ENCODE assay signal across 36 cellular contexts in the genomic region with DNA sequence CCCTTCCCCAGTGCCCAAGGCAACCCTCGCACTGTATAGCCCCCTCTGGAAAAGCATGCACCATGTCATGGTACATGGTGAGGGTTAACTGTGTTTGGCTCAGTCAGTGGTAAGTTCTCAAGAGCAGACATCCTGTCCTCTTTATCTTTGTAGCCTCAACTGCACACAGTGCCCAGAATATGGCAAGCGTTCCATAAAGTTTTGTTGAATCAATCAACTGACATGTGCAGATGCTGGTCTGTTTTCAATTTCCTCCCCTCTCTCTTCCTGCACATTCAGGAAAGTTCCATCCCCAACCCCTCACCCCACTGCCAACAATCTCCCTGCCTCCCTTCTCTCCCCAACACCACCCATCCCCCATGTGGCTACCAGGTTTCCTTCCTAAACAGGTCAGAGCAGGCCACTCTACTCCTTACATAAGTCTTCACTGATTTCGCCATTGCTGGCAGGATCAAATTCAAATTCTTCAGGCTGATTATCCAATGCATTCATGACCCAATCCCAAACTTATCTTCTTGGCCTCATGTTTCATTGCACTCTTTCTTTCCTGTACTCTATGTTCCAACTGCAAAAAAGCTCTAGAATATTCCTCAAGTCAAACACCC. TPM values are rescaled to one million over a fixed set of nuclear protein-coding genes. Genes with fewer than 3 reads are reported as not detected.
DNase-seq lines count a peak whose midpoint lies in the region; ATAC-seq and TF ChIP-seq lines count a peak whose summit lies in the region.
"Had no signal": no experiment of that assay in that cellular context is flagged by ENCODE, and none has a peak within 500 bp of the region (broad histone marks: within the 10 kb centered on the region; RNA-seq: fewer than 3 reads in every experiment).

No MANE protein-coding gene starts in this region.

- 0 out of 2 replicates have a peak, but pooled peaks cover 4% of the 10 kb centered on the region for H3K9me2 ChIP-seq in PC-3 (replicated peaks; ENCODE audit: low read length)

- CTCF ChIA-PET in PC-3 (lab: Charles Lee): no interaction called here

- BruUV-seq in PC-3 (replicated peaks; lab: Mats Ljungman, UMichigan): no TSS peak

- H3K9ac ChIP-seq in PC-3 (ENCODE audit: low read length): no peak overlapping the region
- H3K9ac ChIP-seq: KMS-11 had no signal

- peaks cover 3 to 4% of the 10 kb centered on the region in 2 donors for H3K9me3 Mint-ChIP-seq in activated naive CD4-positive, alpha-beta T cell treated with anti-CD3 and anti-CD28 coated beads, Interleukin-2, amount 50 U/mL, for 72 hours
- H3K9me3 Mint-ChIP-seq: natural killer cell, type B pancreatic cell had no signal

- H3K4me1 ChIP-seq in left ventricle myocardium inferior (peaks cover 12% of the 10 kb centered on the region), PC-3 (ENCODE audit: insufficient read depth, low read length) (peaks cover 8% of the 10 kb centered on the region; the same call in 1 of the 2 replicates)
- H3K4me1 ChIP-seq: prostate gland, SJSA1 had no signal

- no peak overlapping the region for H3K27ac ChIP-seq in left ventricle myocardium inferior (replicated peaks)
- peak overlapping the region; percentile 23 for H3K27ac ChIP-seq in caudate nucleus (ENCODE audit: low read depth, low read length)
- no peak overlapping the region for H3K27ac ChIP-seq in PC-3 (ENCODE audit: low read length)
- H3K27ac ChIP-seq: coronary artery, epithelial cell of prostate, hepatocyte, HL-60, KMS-11, Peyer's patch, prostate gland, SJSA1, WERI-Rb-1 had no signal

- H3K27me3 ChIP-seq in left ventricle myocardium inferior (ENCODE audit: low read depth): no peaks in the 10 kb centered on the region
- no peaks in the 10 kb centered on the region for H3K27me3 ChIP-seq in PC-3 (ENCODE audit: low read length)
- H3K27me3 ChIP-seq: hepatocyte, Peyer's patch, SJSA1 had no signal

- H3K36me3 ChIP-seq in left ventricle myocardium inferior (peaks cover 22% of the 10 kb centered on the region), PC-3 (ENCODE audit: low read depth, low read length) (no peaks in the 10 kb centered on the region)
- H3K36me3 ChIP-seq: Peyer's patch, prostate gland, SJSA1 had no signal

- peaks cover 4 to 16% of the 10 kb centered on the region in 2 donors for H3K36me3 Mint-ChIP-seq in activated naive CD4-positive, alpha-beta T cell treated with anti-CD3 and anti-CD28 coated beads, Interleukin-2, amount 50 U/mL, for 72 hours
- H3K36me3 Mint-ChIP-seq: natural killer cell had no signal

- intact Hi-C loops in Right ventricle myocardium superior (cut with DNase I) (no loop called here), left ventricle myocardium inferior (cut with micrococcal nuclease) (no loop called here), left cardiac atrium (cut with DNase I) (loop anchor here in 1 of 2 donors (10.0 kb wide), 1 partner anchor 187 kb away; no protein-coding TSS in a partner anchor), PC-3 (cut with micrococcal nuclease) (no loop called here)

- TF ChIP-seq CTCF in left ventricle myocardium inferior (IDR thresholded peaks at IDR 0.05; ENCODE audit: borderline replicate concordance) (no peak), PC-3 (conservative IDR thresholded peaks at IDR 0.05; ENCODE audit: low read depth, low read length) (no peak)

- H3K9me3 ChIP-seq in left ventricle myocardium inferior (replicated peaks) (no peaks in the 10 kb centered on the region), PC-3 (ENCODE audit: low read length) (no peaks in the 10 kb centered on the region)
- H3K9me3 ChIP-seq: mucosa of descending colon, Peyer's patch, prostate gland, SJSA1 had no signal

- no peaks in the 10 kb centered on the region for H3F3A ChIP-seq in PC-3 (ENCODE audit: low read length, unreplicated experiment)

- H4K20me1 ChIP-seq in PC-3 (ENCODE audit: low read length): no peaks in the 10 kb centered on the region

- peak overlapping the region in 1 of 2 donors; percentile 50 for H3K27ac Mint-ChIP-seq in activated naive CD4-positive, alpha-beta T cell treated with anti-CD3 and anti-CD28 coated beads, Interleukin-2, amount 50 U/mL, for 72 hours
- H3K27ac Mint-ChIP-seq: activated T-helper 2 cell treated with anti-CD3 and anti-CD28 coated beads, Interferon-gamma antibody, Interleukin-2, Interleukin-4, amounts not matched to agents 10 μg/mL and 5 μg/mL and 100 μg/mL, durations not matched to agents 14 hours and 24 hours and 36 hours; B cell; CD4-positive, alpha-beta memory T cell; natural killer cell; stimulated activated memory B cell treated with anti-CD40 and anti-IgM and Interleukin-4, amounts not matched to agents 10 μg/mL and 1 μg/mL and 100 μg/mL, for 72 hours; type B pancreatic cell had no signal

- H2AFZ ChIP-seq in PC-3 (ENCODE audit: low read length): no peak overlapping the region
- H2AFZ ChIP-seq: hepatocyte had no signal

- ATAC-seq in Right ventricle myocardium superior (ENCODE audit: poor library complexity) (peak; percentile 36), left cardiac atrium (peak; percentile 23 to 74), PC-3 (no peak), HG02759 (IDR thresholded peaks at IDR 0.05; ENCODE audit: unreplicated experiment) (no peak)
- ATAC-seq in activated naive CD4-positive, alpha-beta T cell treated with anti-CD3 and anti-CD28 coated beads, Interleukin-2, amount 50 U/mL, for 72 hours: no peak
- ATAC-seq: GM12878; mucosa of descending colon; natural killer cell; stimulated activated memory B cell treated with anti-CD40 and anti-IgM and Interleukin-4, amounts not matched to agents 10 μg/mL and 1 μg/mL and 100 μg/mL, for 72 hours had no signal

- H3K4me2 ChIP-seq in PC-3 (ENCODE audit: low read length): no peak overlapping the region
- H3K4me2 ChIP-seq: hepatocyte, KMS-11 had no signal

- H3K79me2 ChIP-seq in PC-3 (ENCODE audit: low read length): no peaks in the 10 kb centered on the region
- H3K79me2 ChIP-seq: hepatocyte had no signal

- POLR2A ChIA-PET in PC-3 (lab: Charles Lee; ENCODE audit: unreplicated experiment): no interaction called here

- H3K4me3 ChIP-seq in left ventricle myocardium inferior (no peak overlapping the region), PC-3 (ENCODE audit: low read length) (no peak overlapping the region)
- H3K4me3 ChIP-seq: coronary artery, GM12878, hepatocyte, mucosa of descending colon, Peyer's patch, prostate gland, SJSA1 had no signal

- DNase-seq in Right ventricle myocardium superior: no peak
- DNase-seq in left ventricle myocardium inferior: no peak
- no peak for DNase-seq in caudate nucleus (lab: John Stamatoyannopoulos, UW)
- no peak for DNase-seq in left cardiac atrium
- DNase-seq in NCI-H1105 treated with DMSO at 0.1 percent for 48 hours (lab: John Stamatoyannopoulos, UW): no peak
- no peak for DNase-seq in activated naive CD4-positive, alpha-beta T cell treated with anti-CD3 and anti-CD28 coated beads, Interleukin-2, amount 50 U/mL, for 72 hours (ENCODE audit: low spot score in 2 of 2)
- no peak for DNase-seq in PC-3
- DNase-seq: activated CD4-positive, alpha-beta T cell treated with anti-CD3 and anti-CD28 coated beads for 4 hours; activated naive CD4-positive, alpha-beta T cell treated with anti-CD3 and anti-CD28 coated beads, Interleukin-2, amount 50 U/mL, for 16 hours; CD4-positive, alpha-beta memory T cell; effector CD8-positive, alpha-beta T cell; HCEC 1CT; MM.1S; mucosa of descending colon; natural killer cell; NCI-H1436 treated with DMSO at 0.1 percent for 48 hours; NCI-H345; Peyer's patch; WERI-Rb-1 had no signal

RNA-seq across cellular contexts. Expression of gene TMPRSS5, which starts 15.5 kb away (rescaled TPM):
- total RNA-seq in Right ventricle myocardium superior: 1.3 TPM
- total RNA-seq in left ventricle myocardium inferior: 0.47 TPM
- 1 to 10 TPM in 1 of 2 donors, under 1 TPM in 1; 0.73 to 2.1 TPM for total RNA-seq in left cardiac atrium
- total RNA-seq in activated naive CD4-positive, alpha-beta T cell treated with anti-CD3 and anti-CD28 coated beads, Interleukin-2, amount 50 U/mL, for 72 hours: 1 to 10 TPM in 1 of 2 donors, under 1 TPM in 1; 0.89 to 1.2 TPM
- 0.07 and 1.4 TPM in 2 replicates for total RNA-seq in PC-3 (2014; rRNA removed)

RNA-seq across cellular contexts. Expression of gene ZW10, which starts 51.9 kb away (rescaled TPM):
- 8.4 TPM for total RNA-seq in Right ventricle myocardium superior
- 8.6 TPM for total RNA-seq in left ventricle myocardium inferior
- total RNA-seq in left cardiac atrium: 10 to 100 TPM in 1 of 2 donors, 1 to 10 TPM in 1; 9.1 to 10.6 TPM
- 10 to 100 TPM; 16.5 to 18.5 TPM for total RNA-seq in activated naive CD4-positive, alpha-beta T cell treated with anti-CD3 and anti-CD28 coated beads, Interleukin-2, amount 50 U/mL, for 72 hours
- total RNA-seq in PC-3 (2014; rRNA removed): 36.5 and 38.4 TPM in 2 replicates

RNA-seq across cellular contexts. Expression of gene CLDN25, which starts 58.0 kb away (rescaled TPM):
- total RNA-seq in Right ventricle myocardium superior (not detected), left ventricle myocardium inferior (not detected), left cardiac atrium (not detected), PC-3 (2014; rRNA removed) (not detected in 2 replicates)
- total RNA-seq in activated naive CD4-positive, alpha-beta T cell treated with anti-CD3 and anti-CD28 coated beads, Interleukin-2, amount 50 U/mL, for 72 hours: not detected
- total RNA-seq: A172; activated T-helper 2 cell treated with anti-CD3 and anti-CD28 coated beads, Interferon-gamma antibody, Interleukin-2, Interleukin-4, amounts not matched to agents 10 μg/mL and 5 μg/mL and 100 μg/mL, durations not matched to agents 14 hours and 24 hours and 36 hours; B cell; CD4-positive, alpha-beta memory T cell; frontal cortex; GM12878; hepatocyte; lung microvascular endothelial cell; mucosa of descending colon; natural killer cell; occipital lobe; Peyer's patch; prostate gland; SJSA1 had no signal

Comparison
In these comparisons a context has a peak if more than half of its experiments do, and no peak if none do; other contexts are left out.
1. ATAC-seq: peak in Right ventricle myocardium superior (single experiment) and left cardiac atrium (2 of 2); none in activated naive CD4-positive, alpha-beta T cell treated with anti-CD3 and anti-CD28 coated beads, Interleukin-2, amount 50 U/mL, for 72 hours (0 of 2), PC-3 (single experiment) and HG02759 (single experiment).